8 cellular contexts compared by ENCODE assay signal in genomic region chr16:31202402-31203385, GRCh38. TPM values are rescaled to one million over a fixed set of nuclear protein-coding genes. Genes with fewer than 3 reads are reported as not detected.
DNase-seq lines count a peak whose midpoint lies in the region; ATAC-seq and TF ChIP-seq lines count a peak whose summit lies in the region.

TSS of gene PYCARD (minus strand) at chr16:31202760. CDS start at chr16:31202690, 70 bp downstream.

- peak; percentile 81 for DNase-seq in GM06990 (ENCODE audit: extremely low read depth, insufficient read length)
- DNase-seq in H7: peak; percentile 84
- DNase-seq in NT2/D1 (ENCODE audit: low read depth, low spot score): no peak
- peak; percentile 34 to 48 (median 41) for DNase-seq in body of pancreas
- DNase-seq in iris pigment epithelial cell (ENCODE audit: low read depth): peak; percentile 58
- DNase-seq in spleen: peak; percentile 93
- no peak for DNase-seq in amniotic stem cell (lab: John Stamatoyannopoulos, UW)

- H3K27me3 ChIP-seq in GM06990 (replicated peaks; ENCODE audit: control insufficient read depth, insufficient read depth, low read length): no peaks in the 10 kb centered on the region
- peaks cover 10% of the 10 kb centered on the region for H3K27me3 ChIP-seq in H7 (ENCODE audit: control insufficient read depth, insufficient read depth, low read length)
- H3K27me3 ChIP-seq in NT2/D1 (ENCODE audit: insufficient read depth, insufficient read length): peaks cover 10% of the 10 kb centered on the region
- no peaks in the 10 kb centered on the region for H3K27me3 ChIP-seq in body of pancreas
- no peaks in the 10 kb centered on the region for H3K27me3 ChIP-seq in spleen (replicated peaks in 1 of 7)

- TF ChIP-seq CTCF in GM06990 (IDR thresholded peaks at IDR 0.05; ENCODE audit: insufficient read depth, low read length, poor library complexity, severe bottlenecking) (no peak), body of pancreas (IDR thresholded peaks at IDR 0.05) (no peak), spleen (IDR thresholded peaks at IDR 0.05 in 8 of 11, conservative IDR thresholded peaks at IDR 0.05 in 3 of 11) (no peak)

- ATAC-seq in body of pancreas: peak; percentile 48
- ATAC-seq in HG03039 (IDR thresholded peaks at IDR 0.05; ENCODE audit: unreplicated experiment): no peak

- H3K27ac ChIP-seq in body of pancreas: peak within 1 kb of the TSS in 3 of 4 donors; percentile 15 to 70 (median 47)
- peak within 1 kb of the TSS; percentile 72 to 96 (median 88) for H3K27ac ChIP-seq in spleen

- peaks cover 4% of the 10 kb centered on the region for H3K36me3 ChIP-seq in GM06990 (ENCODE audit: control insufficient read depth, insufficient read depth, low read length)
- H3K36me3 ChIP-seq in H7 (replicated peaks; ENCODE audit: control insufficient read depth, insufficient read depth, low read length): peaks cover 7% of the 10 kb centered on the region
- H3K36me3 ChIP-seq in NT2/D1 (ENCODE audit: insufficient read depth, insufficient read length, low read length): peaks cover 10% of the 10 kb centered on the region
- no peaks in the 10 kb centered on the region for H3K36me3 ChIP-seq in body of pancreas (replicated peaks in 1 of 2; ENCODE audit: insufficient read depth in 1 of 2, low read depth in 2 of 2)
- peaks cover 0 to 31% (median 0%) of the 10 kb centered on the region in 6 donors for H3K36me3 ChIP-seq in spleen

- intact Hi-C loops in body of pancreas (cut with DNase I) (no loop called here), spleen (cut with DNase I; ENCODE audit: low total_unique reads) (no loop called here)

- H3K4me1 ChIP-seq in NT2/D1 (ENCODE audit: insufficient read depth, insufficient read length) (peaks cover 6% of the 10 kb centered on the region), body of pancreas (peaks cover 24% of the 10 kb centered on the region), spleen (peaks cover 20 to 80% (median 51%) of the 10 kb centered on the region in 6 donors)

- no peaks in the 10 kb centered on the region for H3K9me3 ChIP-seq in NT2/D1 (ENCODE audit: insufficient read depth, low read length)
- no peaks in the 10 kb centered on the region for H3K9me3 ChIP-seq in body of pancreas
- no peaks in the 10 kb centered on the region for H3K9me3 ChIP-seq in spleen

- H3K4me3 ChIP-seq in GM06990 (replicated peaks; ENCODE audit: low read depth, low read length): peak within 1 kb of the TSS; percentile 85
- peak within 1 kb of the TSS; percentile 74 for H3K4me3 ChIP-seq in H7 (ENCODE audit: insufficient read depth, low read depth, low read length)
- peak within 1 kb of the TSS; percentile 82 for H3K4me3 ChIP-seq in NT2/D1 (ENCODE audit: insufficient read length, low read depth)
- peak within 1 kb of the TSS; percentile 28 to 46 for H3K4me3 ChIP-seq in body of pancreas
- H3K4me3 ChIP-seq in spleen: peak within 1 kb of the TSS; percentile 76 to 97 (median 92)

- 10 to 23% methylated on average over 20 to 71 of the region's 71 CpGs for WGBS in body of pancreas, 2 donors
- 3 to 7% (median 4%) methylated on average over 19 to 71 of the region's 71 CpGs for WGBS in spleen, 5 donors

- TF ChIP-seq POLR2A in body of pancreas (IDR thresholded peaks at IDR 0.05): peak in 2 of 3 donors; percentile 18 to 46
- TF ChIP-seq POLR2A in spleen (IDR thresholded peaks at IDR 0.05): no peak

- H3K9ac ChIP-seq in NT2/D1 (ENCODE audit: insufficient read length, low read depth): peak within 1 kb of the TSS; percentile 86

RNA-seq across cellular contexts. Expression of gene PYCARD, which starts in this region (rescaled TPM):
- total RNA-seq in H7 (2014; rRNA removed; shearing (Covaris generic)): 32.2 and 35.2 TPM in 2 replicates
- 10 to 100 TPM; 12.7 to 13.8 TPM for total RNA-seq in body of pancreas
- total RNA-seq in spleen: 100 to 1,000 TPM in 2 of 7 donors, 10 to 100 TPM in 5; 68.0 to 135 (median 90.1) TPM
- 100 to 1,000 TPM; 109 to 117 (median 114) TPM for polyA plus RNA-seq in spleen

Comparison
In these comparisons a context has a peak if more than half of its experiments do, and no peak if none do; other contexts are left out.
1. DNase-seq: peak in GM06990 (single experiment), H7 (single experiment), body of pancreas (4 of 4), iris pigment epithelial cell (single experiment) and spleen (single experiment); none in NT2/D1 (single experiment) and amniotic stem cell (single experiment).
2. H3K4me3 ChIP-seq: peak in every context shown above with its lines; median percentile 92 in spleen; 85 in GM06990; 82 in NT2/D1; 74 in H7; 37 in body of pancreas.
3. POLR2A ChIP-seq: peak in body of pancreas (2 of 3); none in spleen (0 of 3).